In the genomic region with DNA sequence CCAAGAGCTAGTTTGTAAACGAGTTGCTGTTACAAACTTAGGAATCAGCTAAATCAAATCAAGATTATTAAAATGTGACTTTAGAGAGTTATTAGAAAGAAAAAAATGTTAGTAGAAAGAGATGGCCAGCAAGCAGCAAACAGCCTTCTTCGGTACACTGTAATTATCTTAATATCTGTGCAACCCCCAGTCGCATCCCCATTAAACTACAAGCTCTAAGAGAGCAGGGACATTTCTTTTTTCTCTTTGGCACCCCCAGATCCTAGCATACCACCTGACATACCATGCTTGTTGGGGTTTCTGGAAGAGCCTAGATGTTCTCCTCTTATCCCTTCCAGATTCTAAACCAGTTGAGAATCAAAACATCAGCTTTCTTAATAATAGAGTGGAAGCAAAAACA, we compare ENCODE assay signal across 18 cellular contexts. TPM values are rescaled to one million over a fixed set of nuclear protein-coding genes. Genes with fewer than 3 reads are reported as not detected.
"Had no signal": no experiment of that assay in that cellular context is flagged by ENCODE, and none has a peak within 500 bp of the region (broad histone marks: within the 10 kb centered on the region; RNA-seq: fewer than 3 reads in every experiment).

No MANE protein-coding gene starts in this region.

- H3K9me3 ChIP-seq: colonic mucosa, esophagus squamous epithelium, left ventricle myocardium inferior, lower lobe of right lung, psoas muscle, stomach, thyroid gland had no signal

- H3K27me3 ChIP-seq: colonic mucosa, esophagus squamous epithelium, foreskin keratinocyte, stomach, thyroid gland had no signal

- DNase-seq: colonic mucosa; dermis blood vessel endothelial cell; esophagus squamous epithelium; immature natural killer cell; left ventricle myocardium inferior; lower lobe of right lung; naive B cell; occipital lobe; psoas muscle; retina; stimulated activated CD4-positive, alpha-beta T cell treated with anti-CD3 and anti-CD28 coated beads, Interleukin-12 subunit alpha, Interleukin-12 subunit beta, amount 100 ng/mL, for 4 hours; stimulated activated naive CD4-positive, alpha-beta T cell; stomach; thyroid gland had no signal

- H3K36me3 ChIP-seq: colonic mucosa, esophagus squamous epithelium, left ventricle myocardium inferior, lower lobe of right lung, stomach, thyroid gland had no signal

- ATAC-seq: lower lobe of right lung, psoas muscle, sciatic nerve had no signal

- H2AFZ ChIP-seq: parathyroid adenoma had no signal

- H3K4me3 ChIP-seq: colonic mucosa, esophagus squamous epithelium, left ventricle myocardium inferior, lower lobe of right lung, psoas muscle, skin epidermis, stomach, thyroid gland had no signal

- H3K4me1 ChIP-seq: colonic mucosa, esophagus squamous epithelium, left ventricle myocardium inferior, lower lobe of right lung, parathyroid adenoma, psoas muscle, stomach had no signal

- H3K27ac ChIP-seq: colonic mucosa, esophagus squamous epithelium, foreskin keratinocyte, left ventricle myocardium inferior, lower lobe of right lung, parathyroid adenoma, psoas muscle, stomach, thyroid gland had no signal

- H3K79me2 ChIP-seq: parathyroid adenoma had no signal

- H3K9ac ChIP-seq: parathyroid adenoma had no signal

RNA-seq across cellular contexts. Expression of a gene that starts 45.1 kb away (rescaled TPM):
- total RNA-seq: foreskin keratinocyte, psoas muscle had no signal
